ENCODE assay signal across 1 cellular context in genomic region chr19:7197760-7198696, GRCh38.
TF ChIP-seq lines count a peak whose summit lies in the region.

No MANE protein-coding gene starts in this region.

TF ChIP-seq in K562, 482 proteins besides CTCF, POLR2A, EP300 and RAD21 (continued from another document and continues in another):
- TF ChIP-seq HNRNPLL (IDR thresholded peaks at IDR 0.05; ENCODE audit: low read depth, low read length, poor library complexity, severe bottlenecking): peak; percentile 63
- TF ChIP-seq PPARD (CRISPR knock-in tag; IDR thresholded peaks at IDR 0.05): no peak
- 0 out of 4 replicates have a peak, but pooled peaks of 1 of the 2 experiments have one; percentile 56 for TF ChIP-seq NONO (IDR thresholded peaks at IDR 0.05; ENCODE audit: low read depth in 2 of 2, low read length in 1 of 2)
- no peak for TF ChIP-seq MAFG (tag; conservative IDR thresholded peaks at IDR 0.05)
- no peak for TF ChIP-seq MYC (IDR thresholded peaks at IDR 0.05; ENCODE audit: low read depth, low read length)
- TF ChIP-seq MYC (CRISPR knock-in tag; IDR thresholded peaks at IDR 0.05; ENCODE audit: borderline replicate concordance, low read depth): no peak
- TF ChIP-seq YBX1 (IDR thresholded peaks at IDR 0.05): no peak
- TF ChIP-seq TAF7 (tag; IDR thresholded peaks at IDR 0.05): no peak
- TF ChIP-seq MCM3 (IDR thresholded peaks at IDR 0.05): 0 out of 2 replicates have a peak, but pooled peaks have one; percentile 69
- TF ChIP-seq ERF (CRISPR knock-in tag; IDR thresholded peaks at IDR 0.05): no peak
- no peak for TF ChIP-seq HDAC2 (IDR thresholded peaks at IDR 0.05)
- peak; percentile 44; the same call in 1 of the 2 replicates for TF ChIP-seq ATF7 (IDR thresholded peaks at IDR 0.05)
- TF ChIP-seq PTBP1 (IDR thresholded peaks at IDR 0.05; ENCODE audit: low read depth, low read length): no peak
- TF ChIP-seq HSF4 (CRISPR knock-in tag; IDR thresholded peaks at IDR 0.05; ENCODE audit: borderline replicate concordance): no peak
- no peak for TF ChIP-seq BRD9 (IDR thresholded peaks at IDR 0.05; ENCODE audit: low read depth, partially characterized antibody)
- TF ChIP-seq SMAD3 (CRISPR knock-in tag; conservative IDR thresholded peaks at IDR 0.05): no peak
- TF ChIP-seq AFF4 (CRISPR knock-in tag; IDR thresholded peaks at IDR 0.05): no peak
- no peak for TF ChIP-seq CBFA2T3 (IDR thresholded peaks at IDR 0.05)
- TF ChIP-seq PYGO2 (tag; IDR thresholded peaks at IDR 0.05): no peak
- TF ChIP-seq HES1 (IDR thresholded peaks at IDR 0.05; ENCODE audit: low read depth): no peak
- no peak; a peak in 2 of 4 replicates for TF ChIP-seq MNT (conservative IDR thresholded peaks at IDR 0.05)
- no peak for TF ChIP-seq MCM7 (IDR thresholded peaks at IDR 0.05)
- TF ChIP-seq RHOXF2B (CRISPR knock-in tag; conservative IDR thresholded peaks at IDR 0.05): no peak
- TF ChIP-seq RNF219 (CRISPR knock-in tag; IDR thresholded peaks at IDR 0.05): no peak
- 0 out of 4 replicates have a peak, but pooled peaks of 1 of the 2 experiments have one; percentile 33 for TF ChIP-seq KDM1A (IDR thresholded peaks at IDR 0.05)
- no peak for TF ChIP-seq MXI1 (IDR thresholded peaks at IDR 0.05; ENCODE audit: low read depth, low read length)
- TF ChIP-seq BCOR (IDR thresholded peaks at IDR 0.05): peak; percentile 49; the same call in 1 of the 2 replicates
- TF ChIP-seq CEBPB (tag; IDR thresholded peaks at IDR 0.05): no peak
- peak; percentile 97; the same call in 1 of the 2 replicates for TF ChIP-seq CREB3L1 (IDR thresholded peaks at IDR 0.05; ENCODE audit: borderline replicate concordance, low read depth)
- no peak for TF ChIP-seq PBX2 (CRISPR knock-in tag; IDR thresholded peaks at IDR 0.05; ENCODE audit: low read depth)
- no peak for TF ChIP-seq PBX2 (tag; conservative IDR thresholded peaks at IDR 0.05; ENCODE audit: low read depth)
- TF ChIP-seq ZBTB33 (CRISPR knock-in tag; IDR thresholded peaks at IDR 0.05): no peak
- TF ChIP-seq NCOA4 (IDR thresholded peaks at IDR 0.05; ENCODE audit: partially characterized antibody): no peak
- TF ChIP-seq ZBTB8A (IDR thresholded peaks at IDR 0.05; ENCODE audit: partially characterized antibody): no peak
- no peak for TF ChIP-seq HMG20A (CRISPR knock-in tag; conservative IDR thresholded peaks at IDR 0.05)
- TF ChIP-seq HDAC8 (tag; IDR thresholded peaks at IDR 0.05): no peak
- TF ChIP-seq ATF1 (CRISPR knock-in tag; IDR thresholded peaks at IDR 0.05): no peak
- peak; percentile 21 for TF ChIP-seq ATF1 (tag; IDR thresholded peaks at IDR 0.05)
- peak; percentile 97 for TF ChIP-seq ZBTB43 (CRISPR knock-in tag; IDR thresholded peaks at IDR 0.05)
- TF ChIP-seq SIN3A (IDR thresholded peaks at IDR 0.05; ENCODE audit: borderline replicate concordance in 2 of 2, control insufficient read depth in 1 of 2, low read depth in 2 of 2, low read length in 2 of 2): no peak
- TF ChIP-seq ZNF395 (CRISPR knock-in tag; IDR thresholded peaks at IDR 0.05): no peak
- TF ChIP-seq ZNF311 (CRISPR knock-in tag; IDR thresholded peaks at IDR 0.05): no peak
- no peak for TF ChIP-seq HOMEZ (CRISPR knock-in tag; IDR thresholded peaks at IDR 0.05)
